ENCODE assay signal across 2 cellular contexts in genomic region chr1:193589597-193590040, GRCh38.
TF ChIP-seq lines count a peak whose summit lies in the region.

No MANE protein-coding gene starts in this region.

TF ChIP-seq in GM23338, 12 proteins besides CTCF, POLR2A, EP300 and RAD21:
- TF ChIP-seq EZH2phosphoT487 (IDR thresholded peaks at IDR 0.05; ENCODE audit: unreplicated experiment) (no peak), JUNB (IDR thresholded peaks at IDR 0.05; ENCODE audit: unreplicated experiment) (no peak), ZNF331 (CRISPR knock-in tag; IDR thresholded peaks at IDR 0.05; ENCODE audit: low read depth) (no peak), CREB1 (CRISPR knock-in tag; IDR thresholded peaks at IDR 0.05; ENCODE audit: low read depth) (no peak), ZNF114 (CRISPR knock-in tag; IDR thresholded peaks at IDR 0.05) (no peak), EZH2 (IDR thresholded peaks at IDR 0.05; ENCODE audit: low read depth, unreplicated experiment) (no peak), REST (IDR thresholded peaks at IDR 0.05; ENCODE audit: unreplicated experiment) (no peak), NANOG (IDR thresholded peaks at IDR 0.05; ENCODE audit: borderline replicate concordance) (no peak)
- TF ChIP-seq, protein P1, sequence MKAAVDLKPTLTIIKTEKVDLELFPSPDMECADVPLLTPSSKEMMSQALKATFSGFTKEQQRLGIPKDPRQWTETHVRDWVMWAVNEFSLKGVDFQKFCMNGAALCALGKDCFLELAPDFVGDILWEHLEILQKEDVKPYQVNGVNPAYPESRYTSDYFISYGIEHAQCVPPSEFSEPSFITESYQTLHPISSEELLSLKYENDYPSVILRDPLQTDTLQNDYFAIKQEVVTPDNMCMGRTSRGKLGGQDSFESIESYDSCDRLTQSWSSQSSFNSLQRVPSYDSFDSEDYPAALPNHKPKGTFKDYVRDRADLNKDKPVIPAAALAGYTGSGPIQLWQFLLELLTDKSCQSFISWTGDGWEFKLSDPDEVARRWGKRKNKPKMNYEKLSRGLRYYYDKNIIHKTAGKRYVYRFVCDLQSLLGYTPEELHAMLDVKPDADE (IDR thresholded peaks at IDR 0.05), result no peak

TF ChIP-seq in H1, 55 proteins besides CTCF, POLR2A, EP300 and RAD21:
- TF ChIP-seq USF2 (IDR thresholded peaks at IDR 0.05; ENCODE audit: low read length), result no peak
- no peak for TF ChIP-seq SUZ12 (IDR thresholded peaks at IDR 0.05; ENCODE audit: low read length)
- no peak for TF ChIP-seq MAFK (IDR thresholded peaks at IDR 0.05; ENCODE audit: low read depth, low read length)
- no peak for TF ChIP-seq SP1 (IDR thresholded peaks at IDR 0.05; ENCODE audit: low read depth, low read length)
- no peak for TF ChIP-seq RXRA (IDR thresholded peaks at IDR 0.05; ENCODE audit: insufficient read depth, low read depth, low read length)
- TF ChIP-seq CEBPB (IDR thresholded peaks at IDR 0.05; ENCODE audit: low read depth, low read length), result no peak
- no peak for TF ChIP-seq RFX5 (IDR thresholded peaks at IDR 0.05; ENCODE audit: borderline replicate concordance, low read depth, low read length)
- TF ChIP-seq ASH2L (IDR thresholded peaks at IDR 0.05; ENCODE audit: low read length), result no peak
- TF ChIP-seq GABPA (IDR thresholded peaks at IDR 0.05; ENCODE audit: borderline replicate concordance, insufficient read depth, low read length), result no peak
- no peak for TF ChIP-seq POLR2AphosphoS5 (IDR thresholded peaks at IDR 0.05; ENCODE audit: low read depth, low read length)
- no peak for TF ChIP-seq SIN3A (conservative IDR thresholded peaks at IDR 0.05 in 1 of 2, IDR thresholded peaks at IDR 0.05 in 1 of 2; ENCODE audit: low read depth in 1 of 2, low read length in 2 of 2)
- TF ChIP-seq EGR1 (IDR thresholded peaks at IDR 0.05; ENCODE audit: borderline replicate concordance, low read depth, low read length), result no peak
- TF ChIP-seq, protein P2, sequence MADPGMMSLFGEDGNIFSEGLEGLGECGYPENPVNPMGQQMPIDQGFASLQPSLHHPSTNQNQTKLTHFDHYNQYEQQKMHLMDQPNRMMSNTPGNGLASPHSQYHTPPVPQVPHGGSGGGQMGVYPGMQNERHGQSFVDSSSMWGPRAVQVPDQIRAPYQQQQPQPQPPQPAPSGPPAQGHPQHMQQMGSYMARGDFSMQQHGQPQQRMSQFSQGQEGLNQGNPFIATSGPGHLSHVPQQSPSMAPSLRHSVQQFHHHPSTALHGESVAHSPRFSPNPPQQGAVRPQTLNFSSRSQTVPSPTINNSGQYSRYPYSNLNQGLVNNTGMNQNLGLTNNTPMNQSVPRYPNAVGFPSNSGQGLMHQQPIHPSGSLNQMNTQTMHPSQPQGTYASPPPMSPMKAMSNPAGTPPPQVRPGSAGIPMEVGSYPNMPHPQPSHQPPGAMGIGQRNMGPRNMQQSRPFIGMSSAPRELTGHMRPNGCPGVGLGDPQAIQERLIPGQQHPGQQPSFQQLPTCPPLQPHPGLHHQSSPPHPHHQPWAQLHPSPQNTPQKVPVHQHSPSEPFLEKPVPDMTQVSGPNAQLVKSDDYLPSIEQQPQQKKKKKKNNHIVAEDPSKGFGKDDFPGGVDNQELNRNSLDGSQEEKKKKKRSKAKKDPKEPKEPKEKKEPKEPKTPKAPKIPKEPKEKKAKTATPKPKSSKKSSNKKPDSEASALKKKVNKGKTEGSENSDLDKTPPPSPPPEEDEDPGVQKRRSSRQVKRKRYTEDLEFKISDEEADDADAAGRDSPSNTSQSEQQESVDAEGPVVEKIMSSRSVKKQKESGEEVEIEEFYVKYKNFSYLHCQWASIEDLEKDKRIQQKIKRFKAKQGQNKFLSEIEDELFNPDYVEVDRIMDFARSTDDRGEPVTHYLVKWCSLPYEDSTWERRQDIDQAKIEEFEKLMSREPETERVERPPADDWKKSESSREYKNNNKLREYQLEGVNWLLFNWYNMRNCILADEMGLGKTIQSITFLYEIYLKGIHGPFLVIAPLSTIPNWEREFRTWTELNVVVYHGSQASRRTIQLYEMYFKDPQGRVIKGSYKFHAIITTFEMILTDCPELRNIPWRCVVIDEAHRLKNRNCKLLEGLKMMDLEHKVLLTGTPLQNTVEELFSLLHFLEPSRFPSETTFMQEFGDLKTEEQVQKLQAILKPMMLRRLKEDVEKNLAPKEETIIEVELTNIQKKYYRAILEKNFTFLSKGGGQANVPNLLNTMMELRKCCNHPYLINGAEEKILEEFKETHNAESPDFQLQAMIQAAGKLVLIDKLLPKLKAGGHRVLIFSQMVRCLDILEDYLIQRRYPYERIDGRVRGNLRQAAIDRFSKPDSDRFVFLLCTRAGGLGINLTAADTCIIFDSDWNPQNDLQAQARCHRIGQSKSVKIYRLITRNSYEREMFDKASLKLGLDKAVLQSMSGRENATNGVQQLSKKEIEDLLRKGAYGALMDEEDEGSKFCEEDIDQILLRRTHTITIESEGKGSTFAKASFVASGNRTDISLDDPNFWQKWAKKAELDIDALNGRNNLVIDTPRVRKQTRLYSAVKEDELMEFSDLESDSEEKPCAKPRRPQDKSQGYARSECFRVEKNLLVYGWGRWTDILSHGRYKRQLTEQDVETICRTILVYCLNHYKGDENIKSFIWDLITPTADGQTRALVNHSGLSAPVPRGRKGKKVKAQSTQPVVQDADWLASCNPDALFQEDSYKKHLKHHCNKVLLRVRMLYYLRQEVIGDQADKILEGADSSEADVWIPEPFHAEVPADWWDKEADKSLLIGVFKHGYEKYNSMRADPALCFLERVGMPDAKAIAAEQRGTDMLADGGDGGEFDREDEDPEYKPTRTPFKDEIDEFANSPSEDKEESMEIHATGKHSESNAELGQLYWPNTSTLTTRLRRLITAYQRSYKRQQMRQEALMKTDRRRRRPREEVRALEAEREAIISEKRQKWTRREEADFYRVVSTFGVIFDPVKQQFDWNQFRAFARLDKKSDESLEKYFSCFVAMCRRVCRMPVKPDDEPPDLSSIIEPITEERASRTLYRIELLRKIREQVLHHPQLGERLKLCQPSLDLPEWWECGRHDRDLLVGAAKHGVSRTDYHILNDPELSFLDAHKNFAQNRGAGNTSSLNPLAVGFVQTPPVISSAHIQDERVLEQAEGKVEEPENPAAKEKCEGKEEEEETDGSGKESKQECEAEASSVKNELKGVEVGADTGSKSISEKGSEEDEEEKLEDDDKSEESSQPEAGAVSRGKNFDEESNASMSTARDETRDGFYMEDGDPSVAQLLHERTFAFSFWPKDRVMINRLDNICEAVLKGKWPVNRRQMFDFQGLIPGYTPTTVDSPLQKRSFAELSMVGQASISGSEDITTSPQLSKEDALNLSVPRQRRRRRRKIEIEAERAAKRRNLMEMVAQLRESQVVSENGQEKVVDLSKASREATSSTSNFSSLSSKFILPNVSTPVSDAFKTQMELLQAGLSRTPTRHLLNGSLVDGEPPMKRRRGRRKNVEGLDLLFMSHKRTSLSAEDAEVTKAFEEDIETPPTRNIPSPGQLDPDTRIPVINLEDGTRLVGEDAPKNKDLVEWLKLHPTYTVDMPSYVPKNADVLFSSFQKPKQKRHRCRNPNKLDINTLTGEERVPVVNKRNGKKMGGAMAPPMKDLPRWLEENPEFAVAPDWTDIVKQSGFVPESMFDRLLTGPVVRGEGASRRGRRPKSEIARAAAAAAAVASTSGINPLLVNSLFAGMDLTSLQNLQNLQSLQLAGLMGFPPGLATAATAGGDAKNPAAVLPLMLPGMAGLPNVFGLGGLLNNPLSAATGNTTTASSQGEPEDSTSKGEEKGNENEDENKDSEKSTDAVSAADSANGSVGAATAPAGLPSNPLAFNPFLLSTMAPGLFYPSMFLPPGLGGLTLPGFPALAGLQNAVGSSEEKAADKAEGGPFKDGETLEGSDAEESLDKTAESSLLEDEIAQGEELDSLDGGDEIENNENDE (IDR thresholded peaks at IDR 0.05; ENCODE audit: insufficient replicate concordance, low read length), result no peak
- no peak for TF ChIP-seq RBBP5 (IDR thresholded peaks at IDR 0.05; ENCODE audit: borderline replicate concordance, low read depth, low read length)
